ENCODE assay signal across 16 cellular contexts in the genomic region with DNA sequence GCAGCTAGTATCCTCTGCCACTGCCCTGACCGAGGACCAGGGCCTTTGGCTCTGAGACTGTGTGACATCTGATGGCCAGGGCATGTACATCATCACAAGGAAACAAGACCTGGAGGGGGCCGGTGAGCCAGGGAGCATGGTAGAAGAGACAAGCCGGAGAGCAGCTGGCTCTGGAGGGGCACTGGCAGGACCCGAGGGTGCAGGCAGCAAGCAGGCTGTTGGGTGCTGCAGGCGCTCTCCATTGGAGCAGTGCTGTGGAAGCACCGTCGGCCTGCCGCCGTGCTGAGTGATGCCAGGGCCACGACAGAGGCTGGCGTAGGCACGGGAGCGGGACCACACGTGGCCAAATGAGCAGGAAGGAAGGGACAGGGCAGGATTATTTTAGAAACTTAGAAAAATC.
DNase-seq lines count a peak whose midpoint lies in the region; ATAC-seq and TF ChIP-seq lines count a peak whose summit lies in the region.
"Had no signal": no experiment of that assay in that cellular context is flagged by ENCODE, and none has a peak within 500 bp of the region (broad histone marks: within the 10 kb centered on the region; RNA-seq: fewer than 3 reads in every experiment).

No MANE protein-coding gene starts in this region.

- H3K27ac Mint-ChIP-seq in T-helper 17 cell, result peak overlapping the region; percentile 9
- H3K27ac Mint-ChIP-seq in chondrocyte (ENCODE audit: unreplicated experiment), result no peak overlapping the region
- no peak overlapping the region for H3K27ac Mint-ChIP-seq in natural killer cell treated with Interleukin-12 subunit alpha and Interleukin-12 subunit beta and Interleukin-15 and Interleukin-18, amount 100 ng/mL, for 72 hours
- no peak overlapping the region for H3K27ac Mint-ChIP-seq in activated CD4-positive, alpha-beta memory T cell treated with anti-CD3 and anti-CD28 coated beads, Interleukin-2, amount 10 ng/mL, durations not matched to agents 7 days and 5 days
- H3K27ac Mint-ChIP-seq: CD4-positive, alpha-beta memory T cell; GM23338 had no signal

- H3K4me3 Mint-ChIP-seq in T-helper 17 cell, result no peak overlapping the region
- H3K4me3 Mint-ChIP-seq in chondrocyte (ENCODE audit: unreplicated experiment), result no peak overlapping the region
- H3K4me3 Mint-ChIP-seq in natural killer cell treated with Interleukin-12 subunit alpha and Interleukin-12 subunit beta and Interleukin-15 and Interleukin-18, amount 100 ng/mL, for 72 hours, result no peak overlapping the region
- no peak overlapping the region for H3K4me3 Mint-ChIP-seq in activated CD4-positive, alpha-beta memory T cell treated with anti-CD3 and anti-CD28 coated beads, Interleukin-2, amount 10 ng/mL, durations not matched to agents 7 days and 5 days
- H3K4me3 Mint-ChIP-seq: CD4-positive, alpha-beta memory T cell; GM23338 had no signal

- POLR2A ChIA-PET in activated CD4-positive, alpha-beta memory T cell treated with anti-CD3 and anti-CD28 coated beads, Interleukin-2, amount 10 ng/mL, durations not matched to agents 7 days and 5 days (lab: Charles Lee), result no interaction called here

- peaks cover 2% of the 10 kb centered on the region for H3K9me3 Mint-ChIP-seq in chondrocyte (ENCODE audit: low read depth)
- H3K9me3 Mint-ChIP-seq in natural killer cell treated with Interleukin-12 subunit alpha and Interleukin-12 subunit beta and Interleukin-15 and Interleukin-18, amount 100 ng/mL, for 72 hours, result no peaks in the 10 kb centered on the region
- H3K9me3 Mint-ChIP-seq in activated CD4-positive, alpha-beta memory T cell treated with anti-CD3 and anti-CD28 coated beads, Interleukin-2, amount 10 ng/mL, durations not matched to agents 7 days and 5 days, result no peaks in the 10 kb centered on the region
- H3K9me3 Mint-ChIP-seq: CD4-positive, alpha-beta memory T cell; GM23338 had no signal

- H3K4me1 ChIP-seq in upper lobe of left lung, result no peaks in the 10 kb centered on the region

- CTCF ChIA-PET in activated CD4-positive, alpha-beta memory T cell treated with anti-CD3 and anti-CD28 coated beads, Interleukin-2, amount 10 ng/mL, durations not matched to agents 7 days and 5 days (lab: Charles Lee), result no interaction called here

- TF ChIP-seq CTCF in chondrocyte (IDR thresholded peaks at IDR 0.05) (no peak), upper lobe of left lung (IDR thresholded peaks at IDR 0.05) (no peak)

- DNase-seq in T-helper 17 cell, result no peak
- DNase-seq in chondrocyte (ENCODE audit: low spot score), result peak; percentile 81
- DNase-seq in mesenteric fat pad (ENCODE audit: low spot score), result peak; percentile 71
- DNase-seq in upper lobe of left lung, result peak; percentile 14 to 58
- no peak for DNase-seq in natural killer cell treated with Interleukin-12 subunit alpha and Interleukin-12 subunit beta and Interleukin-15 and Interleukin-18, amount 100 ng/mL, for 72 hours (ENCODE audit: low spot score)
- no peak for DNase-seq in activated CD4-positive, alpha-beta memory T cell treated with anti-CD3 and anti-CD28 coated beads, Interleukin-2, amount 10 ng/mL, durations not matched to agents 7 days and 5 days
- DNase-seq: AML-193; CD4-positive, alpha-beta memory T cell; DMS153; DMS79; GDM1; HCEC 1CT; IMR-90 had no signal

- WGBS in upper lobe of left lung, 2 donors, result 96% methylated on average over 9 to 14 of the region's 14 CpGs

- H3K9me3 ChIP-seq in T-helper 17 cell (ENCODE audit: control insufficient read depth, low read length, poor library complexity, severe bottlenecking), result no peaks in the 10 kb centered on the region
- H3K9me3 ChIP-seq in upper lobe of left lung, result no peaks in the 10 kb centered on the region

- ATAC-seq in T-helper 17 cell (no peak), upper lobe of left lung (ENCODE audit: low FRiP score in 2 of 2) (no peak)
- no peak for ATAC-seq in natural killer cell treated with Interleukin-12 subunit alpha and Interleukin-12 subunit beta and Interleukin-15 and Interleukin-18, amount 100 ng/mL, for 72 hours
- ATAC-seq: GM23338 had no signal

- no peak overlapping the region for H3K27ac ChIP-seq in upper lobe of left lung
- H3K27ac ChIP-seq: C4-2B, HL-60 had no signal

- H3K36me3 Mint-ChIP-seq in T-helper 17 cell (ENCODE audit: low read depth), result peaks cover 2% of the 10 kb centered on the region
- peaks cover 12% of the 10 kb centered on the region for H3K36me3 Mint-ChIP-seq in chondrocyte (ENCODE audit: low read depth)
- H3K36me3 Mint-ChIP-seq in natural killer cell treated with Interleukin-12 subunit alpha and Interleukin-12 subunit beta and Interleukin-15 and Interleukin-18, amount 100 ng/mL, for 72 hours, result no peaks in the 10 kb centered on the region
- no peaks in the 10 kb centered on the region for H3K36me3 Mint-ChIP-seq in activated CD4-positive, alpha-beta memory T cell treated with anti-CD3 and anti-CD28 coated beads, Interleukin-2, amount 10 ng/mL, durations not matched to agents 7 days and 5 days (ENCODE audit: low read depth)
- H3K36me3 Mint-ChIP-seq: CD4-positive, alpha-beta memory T cell had no signal

- TF ChIP-seq EP300 in upper lobe of left lung (IDR thresholded peaks at IDR 0.05), result no peak

- H3K4me3 ChIP-seq in upper lobe of left lung, result no peak overlapping the region
- H3K4me3 ChIP-seq: GM23338 had no signal

- H3K36me3 ChIP-seq in upper lobe of left lung, result peaks cover 0 to 4% (median 0%) of the 10 kb centered on the region in 4 donors

- TF ChIP-seq POLR2A in upper lobe of left lung (IDR thresholded peaks at IDR 0.05), result no peak

- H3K27me3 ChIP-seq in upper lobe of left lung, result no peaks in the 10 kb centered on the region

- H3K27me3 Mint-ChIP-seq in T-helper 17 cell, result peaks cover 22% of the 10 kb centered on the region
- H3K27me3 Mint-ChIP-seq in chondrocyte (ENCODE audit: low read depth), result no peaks in the 10 kb centered on the region
- no peaks in the 10 kb centered on the region for H3K27me3 Mint-ChIP-seq in natural killer cell treated with Interleukin-12 subunit alpha and Interleukin-12 subunit beta and Interleukin-15 and Interleukin-18, amount 100 ng/mL, for 72 hours
- H3K27me3 Mint-ChIP-seq in activated CD4-positive, alpha-beta memory T cell treated with anti-CD3 and anti-CD28 coated beads, Interleukin-2, amount 10 ng/mL, durations not matched to agents 7 days and 5 days, result no peaks in the 10 kb centered on the region

- H3K4me1 Mint-ChIP-seq in T-helper 17 cell, result no peaks in the 10 kb centered on the region
- H3K4me1 Mint-ChIP-seq in chondrocyte (ENCODE audit: low read depth), result peaks cover 1% of the 10 kb centered on the region
- H3K4me1 Mint-ChIP-seq in natural killer cell treated with Interleukin-12 subunit alpha and Interleukin-12 subunit beta and Interleukin-15 and Interleukin-18, amount 100 ng/mL, for 72 hours (ENCODE audit: low read depth in 2 of 2), result peaks cover 0 to 4% of the 10 kb centered on the region in 2 donors
- H3K4me1 Mint-ChIP-seq in activated CD4-positive, alpha-beta memory T cell treated with anti-CD3 and anti-CD28 coated beads, Interleukin-2, amount 10 ng/mL, durations not matched to agents 7 days and 5 days, result no peaks in the 10 kb centered on the region
- H3K4me1 Mint-ChIP-seq: CD4-positive, alpha-beta memory T cell had no signal

Comparison
In these comparisons a context has a peak if more than half of its experiments do, and no peak if none do; other contexts are left out.
1. DNase-seq: peak in chondrocyte (single experiment), mesenteric fat pad (single experiment) and upper lobe of left lung (2 of 2); none in T-helper 17 cell (0 of 3), natural killer cell treated with Interleukin-12 subunit alpha and Interleukin-12 subunit beta and Interleukin-15 and Interleukin-18, amount 100 ng/mL, for 72 hours (single experiment) and activated CD4-positive, alpha-beta memory T cell treated with anti-CD3 and anti-CD28 coated beads, Interleukin-2, amount 10 ng/mL, durations not matched to agents 7 days and 5 days (single experiment).